8 cellular contexts compared by ENCODE assay signal in the genomic region with DNA sequence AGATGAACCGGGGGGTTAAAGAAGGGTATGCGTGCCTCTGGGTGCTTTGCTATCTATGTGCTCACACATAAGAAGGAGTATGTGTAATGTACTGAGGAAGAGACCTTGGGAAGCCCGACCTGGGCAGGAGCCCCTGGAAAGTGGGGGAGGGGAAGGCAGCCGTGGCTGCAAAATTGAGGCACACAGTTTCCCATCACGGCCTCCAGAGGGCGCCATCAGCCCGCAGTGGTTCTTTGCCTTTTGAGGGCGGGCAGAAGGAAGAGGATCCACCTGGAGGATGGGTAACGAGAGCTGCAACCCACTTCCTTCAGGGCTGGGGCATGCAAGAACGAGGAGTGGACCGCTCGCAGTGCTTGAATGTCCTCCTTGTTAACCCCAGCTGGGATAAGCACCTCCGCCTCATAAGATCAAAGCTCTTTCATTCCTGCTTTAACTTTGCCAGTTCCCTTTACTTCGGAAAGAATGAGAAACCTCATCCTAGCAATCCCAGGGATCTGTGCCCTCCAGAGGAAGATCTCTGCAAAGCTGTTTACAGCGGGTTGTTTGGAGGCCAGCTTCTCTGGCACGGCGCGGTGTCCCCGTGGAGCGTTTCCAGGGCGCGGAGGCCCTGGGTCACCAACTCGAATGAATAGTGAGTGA.
DNase-seq lines count a peak whose midpoint lies in the region; ATAC-seq and TF ChIP-seq lines count a peak whose summit lies in the region.

No MANE protein-coding gene starts in this region.

- H3K36me3 ChIP-seq in rectal smooth muscle tissue (ENCODE audit: control insufficient read depth, insufficient read depth, low read length) (no peaks in the 10 kb centered on the region), aorta (ENCODE audit: control insufficient read depth in 1 of 2, insufficient read depth in 2 of 2, low read length in 1 of 2) (no peaks in the 10 kb centered on the region)

- H3K27me3 ChIP-seq in rectal smooth muscle tissue (ENCODE audit: control insufficient read depth, insufficient read depth, low read length) (no peaks in the 10 kb centered on the region), aorta (ENCODE audit: control insufficient read depth in 1 of 2, insufficient read depth in 2 of 2, low read length in 1 of 2) (no peaks in the 10 kb centered on the region)

- peak overlapping the region; percentile 51 for H3K4me3 ChIP-seq in rectal smooth muscle tissue (ENCODE audit: low read length)
- peak overlapping the region; percentile 44 to 50 for H3K4me3 ChIP-seq in aorta (ENCODE audit: low read length in 2 of 2)

- peak; percentile 75 for DNase-seq in GM10266 (ENCODE audit: extremely low spot score)
- peak; percentile 54 for DNase-seq in NCI-H1105 treated with DMSO at 0.1 percent for 48 hours (lab: John Stamatoyannopoulos, UW)
- peak; percentile 31 to 73 (median 63) for DNase-seq in T-helper 1 cell
- peak in 53 of 56 donors; percentile 17 to 81 (median 56) for DNase-seq in amygdala (lab: John Stamatoyannopoulos, UW)
- DNase-seq in hepatic stellate cell (ENCODE audit: low spot score) = peak; percentile 70
- DNase-seq in aorta = peak; percentile 82 to 93

- no peak overlapping the region for H3K9ac ChIP-seq in rectal smooth muscle tissue (ENCODE audit: low read length)

- WGBS in aorta, 2 donors = 3% methylated on average over 23 of the region's 23 CpGs

- ATAC-seq in HG02623 (IDR thresholded peaks at IDR 0.05; ENCODE audit: unreplicated experiment) = peak; percentile 91
- peak; percentile 92 for ATAC-seq in aorta (ENCODE audit: low FRiP score)

- H3K4me1 ChIP-seq in rectal smooth muscle tissue (ENCODE audit: control insufficient read depth, insufficient read depth, low read length) = no peaks in the 10 kb centered on the region
- H3K4me1 ChIP-seq in aorta (ENCODE audit: control insufficient read depth in 1 of 2, insufficient read depth in 2 of 2, low read length in 2 of 2) = no peaks in the 10 kb centered on the region

- H3K27ac ChIP-seq in rectal smooth muscle tissue (ENCODE audit: low read depth, low read length) = no peak overlapping the region
- no peak overlapping the region for H3K27ac ChIP-seq in aorta (ENCODE audit: low read depth in 1 of 2, low read length in 2 of 2)

- peak; percentile 94 for TF ChIP-seq CTCF in GM10266 (IDR thresholded peaks at IDR 0.05; ENCODE audit: control insufficient read depth, insufficient read depth, low read depth, missing control alignments)

- intact Hi-C loops in aorta (cut with DNase I) = loop anchor here (1.0 to 5.0 kb wide), 4 partner anchors 70 to 334 kb away; partner anchors contain the start of gene PPP1R3C (in 1 of the 2)

- no peaks in the 10 kb centered on the region for H3K9me3 ChIP-seq in aorta (ENCODE audit: control insufficient read depth, low read length)
